In the genomic region with DNA sequence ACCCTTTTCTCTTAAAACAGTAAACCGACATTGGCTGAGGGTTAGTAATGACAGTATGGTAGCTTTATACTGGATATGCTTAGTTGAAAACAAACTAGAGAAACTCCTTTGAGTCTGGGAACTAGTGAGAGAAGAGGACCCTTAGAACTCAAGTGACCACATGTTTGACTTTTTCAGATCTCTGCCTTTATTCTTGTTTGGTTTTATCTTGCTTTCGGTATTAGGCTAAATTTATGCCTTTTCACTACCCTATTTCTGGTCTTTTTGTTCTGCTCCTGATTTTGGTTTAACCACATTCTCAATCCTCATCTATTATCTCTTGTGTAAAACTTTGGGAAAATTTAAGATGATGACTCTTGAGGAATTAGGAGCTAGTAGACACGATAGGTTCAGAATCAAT, we compare ENCODE assay signal across 28 cellular contexts. TPM values are rescaled to one million over a fixed set of nuclear protein-coding genes. Genes with fewer than 3 reads are reported as not detected.
DNase-seq lines count a peak whose midpoint lies in the region; ATAC-seq and TF ChIP-seq lines count a peak whose summit lies in the region.
"Had no signal": no experiment of that assay in that cellular context is flagged by ENCODE, and none has a peak within 500 bp of the region (broad histone marks: within the 10 kb centered on the region; RNA-seq: fewer than 3 reads in every experiment).

No MANE protein-coding gene starts in this region.

- 93% methylated on average over 3 of the region's 3 CpGs for WGBS in urinary bladder

- no peak for DNase-seq in activated naive CD8-positive, alpha-beta T cell treated with anti-CD3 and anti-CD28 coated beads for 36 hours
- DNase-seq in NCI-H2081 (lab: John Stamatoyannopoulos, UW) = no peak
- no peak for DNase-seq in natural killer cell
- DNase-seq: activated B cell treated with CpG ODN at 0.5 μM for 24 hours; activated CD8-positive, alpha-beta memory T cell treated with anti-CD3 and anti-CD28 coated beads for 24 hours; activated naive CD8-positive, alpha-beta T cell treated with anti-CD3 and anti-CD28 coated beads, Interleukin-2, amount 10 ng/mL, durations not matched to agents 7 days and 5 days; brain microvascular endothelial cell; GF-D8; naive B cell; NCI-H1105; NCI-H2107; PC-9; stimulated activated naive B cell treated with anti-CD40 and anti-IgM and Interleukin-4, amounts not matched to agents 10 μg/mL and 1 μg/mL and 100 μg/mL, for 72 hours; thyroid gland had no signal

- ATAC-seq in GM21723 (IDR thresholded peaks at IDR 0.05; ENCODE audit: unreplicated experiment) (peak; percentile 77), HG03280 (IDR thresholded peaks at IDR 0.05; ENCODE audit: unreplicated experiment) (peak; percentile 48), esophagus mucosa (no peak), natural killer cell (no peak)
- ATAC-seq: sciatic nerve; stimulated activated naive B cell treated with anti-CD40 and anti-IgM and Interleukin-4, amounts not matched to agents 10 μg/mL and 1 μg/mL and 100 μg/mL, for 72 hours had no signal

- H3K36me3 Mint-ChIP-seq in activated naive CD8-positive, alpha-beta T cell = peaks cover 21% of the 10 kb centered on the region
- peaks cover 43% of the 10 kb centered on the region for H3K36me3 Mint-ChIP-seq in activated naive CD8-positive, alpha-beta T cell treated with anti-CD3 and anti-CD28 coated beads for 36 hours
- H3K36me3 Mint-ChIP-seq in natural killer cell = peaks cover 24% of the 10 kb centered on the region

- peak overlapping the region; percentile 2 for H3K27ac Mint-ChIP-seq in activated naive CD8-positive, alpha-beta T cell
- no peak overlapping the region for H3K27ac Mint-ChIP-seq in activated naive CD8-positive, alpha-beta T cell treated with anti-CD3 and anti-CD28 coated beads for 36 hours
- H3K27ac Mint-ChIP-seq in natural killer cell = no peak overlapping the region
- H3K27ac Mint-ChIP-seq: activated B cell treated with CpG ODN at 0.5 μM for 24 hours; activated naive CD8-positive, alpha-beta T cell treated with anti-CD3 and anti-CD28 coated beads, Interleukin-2, amount 10 ng/mL, durations not matched to agents 7 days and 5 days; activated T-helper 1 cell treated with anti-CD3 and anti-CD28 coated beads, Interleukin-12 subunit alpha, Interleukin-12 subunit beta, Interleukin-2, Interleukin-4 antibody, amounts not matched to agents 30 ng/mL and 10 ng/mL and 1 ng/mL, durations not matched to agents 14 hours and 24 hours and 36 hours; stimulated activated naive B cell treated with anti-CD40 and anti-IgM and Interleukin-4, amounts not matched to agents 10 μg/mL and 1 μg/mL and 100 μg/mL, for 72 hours; T-helper 2 cell treated with Interferon-gamma antibody and Interleukin-4, amounts not matched to agents 5 μg/mL and 100 μg/mL, for 36 hours had no signal

- H3K9me3 Mint-ChIP-seq in activated naive CD8-positive, alpha-beta T cell (ENCODE audit: low read depth) = no peaks in the 10 kb centered on the region
- no peaks in the 10 kb centered on the region for H3K9me3 Mint-ChIP-seq in activated naive CD8-positive, alpha-beta T cell treated with anti-CD3 and anti-CD28 coated beads for 36 hours
- H3K9me3 Mint-ChIP-seq in natural killer cell = no peaks in the 10 kb centered on the region
- H3K9me3 Mint-ChIP-seq: activated B cell treated with CpG ODN at 0.5 μM for 24 hours; activated naive CD8-positive, alpha-beta T cell treated with anti-CD3 and anti-CD28 coated beads, Interleukin-2, amount 10 ng/mL, durations not matched to agents 7 days and 5 days; activated T-helper 1 cell treated with anti-CD3 and anti-CD28 coated beads, Interleukin-12 subunit alpha, Interleukin-12 subunit beta, Interleukin-2, Interleukin-4 antibody, amounts not matched to agents 30 ng/mL and 10 ng/mL and 1 ng/mL, durations not matched to agents 14 hours and 24 hours and 36 hours; memory B cell; naive B cell; T-helper 2 cell treated with Interferon-gamma antibody and Interleukin-4, amounts not matched to agents 5 μg/mL and 100 μg/mL, for 36 hours had no signal

- H3K4me3 Mint-ChIP-seq in activated naive CD8-positive, alpha-beta T cell = no peak overlapping the region
- H3K4me3 Mint-ChIP-seq in activated naive CD8-positive, alpha-beta T cell treated with anti-CD3 and anti-CD28 coated beads for 36 hours = no peak overlapping the region
- H3K4me3 Mint-ChIP-seq in natural killer cell = no peak overlapping the region
- H3K4me3 Mint-ChIP-seq: activated B cell treated with CpG ODN at 0.5 μM for 24 hours; activated naive CD8-positive, alpha-beta T cell treated with anti-CD3 and anti-CD28 coated beads, Interleukin-2, amount 10 ng/mL, durations not matched to agents 7 days and 5 days; activated T-helper 1 cell treated with anti-CD3 and anti-CD28 coated beads, Interleukin-12 subunit alpha, Interleukin-12 subunit beta, Interleukin-2, Interleukin-4 antibody, amounts not matched to agents 30 ng/mL and 10 ng/mL and 1 ng/mL, durations not matched to agents 14 hours and 24 hours and 36 hours; memory B cell; naive B cell; stimulated activated naive B cell treated with anti-CD40 and anti-IgM and Interleukin-4, amounts not matched to agents 10 μg/mL and 1 μg/mL and 100 μg/mL, for 72 hours; T-helper 2 cell treated with Interferon-gamma antibody and Interleukin-4, amounts not matched to agents 5 μg/mL and 100 μg/mL, for 36 hours had no signal

- no peaks in the 10 kb centered on the region for H3K4me1 ChIP-seq in urinary bladder (ENCODE audit: insufficient read depth)
- H3K4me1 ChIP-seq: SJSA1 had no signal

- intact Hi-C loops in natural killer cell (cut with micrococcal nuclease) = no loop called here

- H3K4me1 Mint-ChIP-seq in activated naive CD8-positive, alpha-beta T cell (ENCODE audit: low read depth) = peaks cover 49% of the 10 kb centered on the region
- peaks cover 30% of the 10 kb centered on the region for H3K4me1 Mint-ChIP-seq in activated naive CD8-positive, alpha-beta T cell treated with anti-CD3 and anti-CD28 coated beads for 36 hours
- peaks cover 47 to 61% of the 10 kb centered on the region in 2 donors for H3K4me1 Mint-ChIP-seq in natural killer cell

- H3K36me3 ChIP-seq in urinary bladder (ENCODE audit: insufficient read depth) = peaks cover 2% of the 10 kb centered on the region

- H3K27me3 Mint-ChIP-seq in activated naive CD8-positive, alpha-beta T cell = no peaks in the 10 kb centered on the region
- no peaks in the 10 kb centered on the region for H3K27me3 Mint-ChIP-seq in activated naive CD8-positive, alpha-beta T cell treated with anti-CD3 and anti-CD28 coated beads for 36 hours
- no peaks in the 10 kb centered on the region for H3K27me3 Mint-ChIP-seq in natural killer cell (ENCODE audit: low read depth in 2 of 2)
- H3K27me3 Mint-ChIP-seq: activated B cell treated with CpG ODN at 0.5 μM for 24 hours; activated naive CD8-positive, alpha-beta T cell treated with anti-CD3 and anti-CD28 coated beads, Interleukin-2, amount 10 ng/mL, durations not matched to agents 7 days and 5 days; memory B cell; naive B cell; stimulated activated naive B cell treated with anti-CD40 and anti-IgM and Interleukin-4, amounts not matched to agents 10 μg/mL and 1 μg/mL and 100 μg/mL, for 72 hours had no signal

- peak overlapping the region; percentile 38 for H3K27ac ChIP-seq in urinary bladder (ENCODE audit: low read depth)
- H3K27ac ChIP-seq: 22Rv1, brain microvascular endothelial cell, coronary artery, hepatocyte, PC-9, SJSA1, thyroid gland had no signal

- H3K4me3 ChIP-seq in urinary bladder (ENCODE audit: low read depth, low read length) = no peak overlapping the region
- H3K4me3 ChIP-seq: coronary artery, HAP-1, hepatocyte, PC-9, SJSA1, thyroid gland had no signal

- TF ChIP-seq CTCF in natural killer cell (IDR thresholded peaks at IDR 0.05) = no peak

RNA-seq across cellular contexts. Expression of a gene that starts 11.0 kb away (rescaled TPM):
- total RNA-seq in activated naive CD8-positive, alpha-beta T cell treated with anti-CD3 and anti-CD28 coated beads for 36 hours = 10 to 100 TPM; 20.4 to 22.8 TPM
- total RNA-seq in urinary bladder (76.8 TPM), esophagus mucosa (18.4 TPM), natural killer cell (10 to 100 TPM; 18.5 to 22.2 (median 19.2) TPM)
- polyA plus RNA-seq in urinary bladder = 19.2 TPM

Comparison
In these comparisons a context has a peak if more than half of its experiments do, and no peak if none do; other contexts are left out.
1. ATAC-seq: peak in GM21723 (single experiment) and HG03280 (single experiment); none in esophagus mucosa (single experiment) and natural killer cell (0 of 3).